In genomic region chr16:66547101-66547989, GRCh38 we compare ENCODE assay signal across 1 cellular context.
TF ChIP-seq lines count a peak whose summit lies in the region.

No MANE protein-coding gene starts in this region.

TF ChIP-seq in SK-N-SH, 30 proteins besides CTCF, POLR2A, EP300 and RAD21:
- no peak for TF ChIP-seq IRF3 (IDR thresholded peaks at IDR 0.05; ENCODE audit: low read depth, low read length)
- no peak for TF ChIP-seq MXI1 (IDR thresholded peaks at IDR 0.05; ENCODE audit: low read depth, low read length)
- no peak for TF ChIP-seq MEF2A (IDR thresholded peaks at IDR 0.05; ENCODE audit: borderline replicate concordance, low read depth)
- TF ChIP-seq GATA2 (CRISPR knock-in tag; IDR thresholded peaks at IDR 0.05) = no peak
- no peak for TF ChIP-seq NFIC (IDR thresholded peaks at IDR 0.05; ENCODE audit: borderline replicate concordance)
- no peak for TF ChIP-seq EZH2phosphoT487 (IDR thresholded peaks at IDR 0.05; ENCODE audit: borderline replicate concordance, low read depth)
- TF ChIP-seq NRF1 (IDR thresholded peaks at IDR 0.05; ENCODE audit: low read depth, low read length) = no peak
- TF ChIP-seq GABPA (IDR thresholded peaks at IDR 0.05; ENCODE audit: low read depth) = no peak
- no peak for TF ChIP-seq RXRA (IDR thresholded peaks at IDR 0.05; ENCODE audit: borderline replicate concordance, low read depth)
- TF ChIP-seq USF2 (IDR thresholded peaks at IDR 0.05; ENCODE audit: borderline replicate concordance, low read depth, low read length) = no peak
- no peak for TF ChIP-seq POLR2AphosphoS5 (IDR thresholded peaks at IDR 0.05; ENCODE audit: low read depth, low read length)
- no peak for TF ChIP-seq FOSL2 (IDR thresholded peaks at IDR 0.05; ENCODE audit: borderline replicate concordance, low read depth)
- no peak for TF ChIP-seq FOXJ3 (CRISPR knock-in tag; IDR thresholded peaks at IDR 0.05)
- TF ChIP-seq TEAD4 (IDR thresholded peaks at IDR 0.05; ENCODE audit: borderline replicate concordance, insufficient read depth) = no peak
